Comparison of ENCODE assay signal across 1 cellular context in genomic region chr7:54932818-54933543, GRCh38.
TF ChIP-seq lines count a peak whose summit lies in the region.

No MANE protein-coding gene starts in this region.

TF ChIP-seq in HepG2, 621 proteins besides CTCF, POLR2A, EP300 and RAD21 (continued from another document and continues in another):
- TF ChIP-seq ZNF609 (CRISPR knock-in tag; IDR thresholded peaks at IDR 0.05; ENCODE audit: borderline replicate concordance) (no peak), ZNF292 (CRISPR knock-in tag; IDR thresholded peaks at IDR 0.05; ENCODE audit: borderline replicate concordance, low read depth) (peak; percentile 73), MYPOP (CRISPR knock-in tag; IDR thresholded peaks at IDR 0.05) (peak; percentile 52; the same call in 1 of the 2 replicates), ZNF891 (CRISPR knock-in tag; IDR thresholded peaks at IDR 0.05) (no peak), TEAD3 (CRISPR knock-in tag; optimal IDR thresholded peaks at IDR 0.05; ENCODE audit: borderline replicate concordance) (peak; percentile 68), MAFK (conservative IDR thresholded peaks at IDR 0.05 in 1 of 2, IDR thresholded peaks at IDR 0.05 in 1 of 2; ENCODE audit: low read length in 2 of 2) (no peak), SMAD3 (CRISPR knock-in tag; IDR thresholded peaks at IDR 0.05) (no peak), ZNF407 (CRISPR knock-in tag; IDR thresholded peaks at IDR 0.05; ENCODE audit: not compliant biosample characterization) (no peak), ZNF354B (CRISPR knock-in tag; IDR thresholded peaks at IDR 0.05) (no peak), ZMYM4 (CRISPR knock-in tag; IDR thresholded peaks at IDR 0.05) (peak; percentile 39; the same call in 1 of the 2 replicates), GATAD2A (CRISPR knock-in tag; IDR thresholded peaks at IDR 0.05) (0 out of 2 replicates have a peak, but pooled peaks have one; percentile 16), MED1 (CRISPR knock-in tag; IDR thresholded peaks at IDR 0.05) (no peak), HDAC1 (CRISPR knock-in tag; IDR thresholded peaks at IDR 0.05) (peak; percentile 24; the same call in 1 of the 2 replicates), RARA (CRISPR knock-in tag; IDR thresholded peaks at IDR 0.05) (0 out of 2 replicates have a peak, but pooled peaks have one; percentile 10), ZBTB7B (CRISPR knock-in tag; IDR thresholded peaks at IDR 0.05) (no peak), GTF3A (CRISPR knock-in tag; conservative IDR thresholded peaks at IDR 0.05) (no peak), TARDBP (CRISPR knock-in tag; IDR thresholded peaks at IDR 0.05) (0 out of 2 replicates have a peak, but pooled peaks have one; percentile 23), SMARCC2 (IDR thresholded peaks at IDR 0.05) (no peak), FOXO4 (CRISPR knock-in tag; conservative IDR thresholded peaks at IDR 0.05) (no peak), PATZ1 (CRISPR knock-in tag; IDR thresholded peaks at IDR 0.05) (peak; percentile 75), KDM2A (CRISPR knock-in tag; IDR thresholded peaks at IDR 0.05; ENCODE audit: borderline replicate concordance, low read depth) (peak; percentile 38; the same call in 1 of the 2 replicates), ARID4A (CRISPR knock-in tag; IDR thresholded peaks at IDR 0.05; ENCODE audit: borderline replicate concordance) (peak; percentile 22; the same call in 1 of the 2 replicates), HNRNPLL (IDR thresholded peaks at IDR 0.05; ENCODE audit: low read depth, low read length, poor library complexity, severe bottlenecking) (peak; percentile 41), ZNF30 (CRISPR knock-in tag; IDR thresholded peaks at IDR 0.05) (no peak), IRF2 (CRISPR knock-in tag; IDR thresholded peaks at IDR 0.05) (0 out of 2 replicates have a peak, but pooled peaks have one; percentile 11), SAP130 (CRISPR knock-in tag; IDR thresholded peaks at IDR 0.05; ENCODE audit: low read depth) (peak; percentile 35; the same call in 1 of the 2 replicates), YY1 (IDR thresholded peaks at IDR 0.05; ENCODE audit: insufficient read depth, insufficient replicate concordance, low read depth, low read length) (peak; percentile 82), ZNF766 (CRISPR knock-in tag; IDR thresholded peaks at IDR 0.05; ENCODE audit: borderline replicate concordance) (no peak), ATF3 (CRISPR knock-in tag; IDR thresholded peaks at IDR 0.05) (no peak), MTF2 (CRISPR knock-in tag; IDR thresholded peaks at IDR 0.05; ENCODE audit: borderline replicate concordance) (peak; percentile 55; the same call in 1 of the 2 replicates), BCL6 (CRISPR knock-in tag; IDR thresholded peaks at IDR 0.05) (0 out of 2 replicates have a peak, but pooled peaks have one; percentile 35), STAT5B (CRISPR knock-in tag; IDR thresholded peaks at IDR 0.05) (no peak)
